ENCODE assay signal across 24 cellular contexts in the genomic region with DNA sequence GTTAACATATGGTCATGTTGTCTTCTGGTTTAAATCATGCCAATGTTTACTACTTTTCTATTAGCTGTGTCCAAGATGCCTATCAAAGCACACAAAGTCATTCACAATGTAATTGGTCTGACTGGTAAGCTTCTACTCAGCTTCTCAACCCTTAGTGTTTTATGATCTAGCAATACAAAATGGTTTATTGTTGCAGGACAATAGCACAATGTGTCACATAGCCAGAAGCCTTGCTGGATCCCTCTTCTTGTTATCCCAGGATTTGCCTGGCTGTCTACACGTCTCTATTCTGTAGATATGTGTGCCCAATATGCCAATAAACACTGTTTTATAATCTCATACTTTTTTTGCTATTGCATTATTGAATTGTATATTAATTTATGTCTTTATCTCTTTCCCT.
"Had no signal": no experiment of that assay in that cellular context is flagged by ENCODE, and none has a peak within 500 bp of the region (broad histone marks: within the 10 kb centered on the region; RNA-seq: fewer than 3 reads in every experiment).

No MANE protein-coding gene starts in this region.

- DNase-seq: activated CD4-positive, alpha-beta memory T cell treated with anti-CD3 and anti-CD28 coated beads for 36 hours; activated CD4-positive, alpha-beta T cell treated with anti-CD3 and anti-CD28 coated beads for 1 hour; activated CD4-positive, alpha-beta T cell treated with anti-CD3 and anti-CD28 coated beads, Interleukin-2, amount 10 ng/mL, durations not matched to agents 24 days and 14 days; activated CD8-positive, alpha-beta memory T cell treated with anti-CD3 and anti-CD28 coated beads for 24 hours; activated effector memory CD4-positive, alpha-beta T cell treated with anti-CD3 and anti-CD28 coated beads, Interleukin-2, amount 50 U/mL, for 16 hours; activated naive CD4-positive, alpha-beta T cell treated with Interleukin-2 at 50 U/mL for 16 hours; activated naive CD8-positive, alpha-beta T cell treated with anti-CD3 and anti-CD28 coated beads, Interleukin-2, amount 50 U/mL, for 24 hours; activated T-cell treated with anti-CD3 and anti-CD28 coated beads, Interleukin-2, amount 50 U/mL, for 4 hours; amniotic stem cell; body of pancreas; central memory CD4-positive, alpha-beta T cell; KBM-7; NCI-H1092; NCI-H1417; NCI-H2029; NCI-H2107; NCI-H510A treated with DMSO at 0.1 percent for 48 hours; NCI-H82; SIG-M5; T-helper 17 cell; T-helper 9 cell had no signal

- H3K4me1 ChIP-seq: ascending aorta, body of pancreas had no signal

- H3K27me3 Mint-ChIP-seq: activated CD4-positive, alpha-beta memory T cell treated with anti-CD3 and anti-CD28 coated beads for 36 hours; activated CD4-positive, alpha-beta T cell treated with anti-CD3 and anti-CD28 coated beads, Interleukin-2, amount 10 ng/mL, durations not matched to agents 24 days and 14 days; activated naive CD8-positive, alpha-beta T cell treated with anti-CD3 and anti-CD28 coated beads, Interleukin-2, amount 50 U/mL, for 24 hours; T-helper 17 cell had no signal

- H3K36me3 Mint-ChIP-seq: activated CD4-positive, alpha-beta memory T cell treated with anti-CD3 and anti-CD28 coated beads for 36 hours; activated naive CD4-positive, alpha-beta T cell treated with anti-CD3 and anti-CD28 coated beads, Interleukin-2, amount 50 U/mL, for 72 hours; WTC11 had no signal

- H3K27me3 ChIP-seq: ascending aorta had no signal

- H3K4me3 Mint-ChIP-seq: activated CD4-positive, alpha-beta memory T cell treated with anti-CD3 and anti-CD28 coated beads for 36 hours; activated CD4-positive, alpha-beta T cell treated with anti-CD3 and anti-CD28 coated beads, Interleukin-2, amount 10 ng/mL, durations not matched to agents 24 days and 14 days; activated naive CD8-positive, alpha-beta T cell treated with anti-CD3 and anti-CD28 coated beads, Interleukin-2, amount 50 U/mL, for 24 hours; activated T-cell treated with anti-CD3 and anti-CD28 coated beads, Interleukin-2, amount 50 U/mL, for 4 hours; T-helper 17 cell; WTC11 had no signal

- ATAC-seq: activated naive CD4-positive, alpha-beta T cell treated with anti-CD3 and anti-CD28 coated beads, Interleukin-2, amount 50 U/mL, for 72 hours; activated naive CD8-positive, alpha-beta T cell treated with anti-CD3 and anti-CD28 coated beads, Interleukin-2, amount 50 U/mL, for 24 hours; activated T-cell treated with anti-CD3 and anti-CD28 coated beads, Interleukin-2, amount 50 U/mL, for 4 hours; body of pancreas; T-helper 17 cell; WTC11 had no signal

- H3K4me1 Mint-ChIP-seq: activated CD4-positive, alpha-beta T cell treated with anti-CD3 and anti-CD28 coated beads, Interleukin-2, amount 10 ng/mL, durations not matched to agents 24 days and 14 days; activated naive CD8-positive, alpha-beta T cell treated with anti-CD3 and anti-CD28 coated beads, Interleukin-2, amount 50 U/mL, for 24 hours; T-helper 17 cell; WTC11 had no signal

- H3K27ac ChIP-seq: ascending aorta, body of pancreas had no signal

- H3K9me3 Mint-ChIP-seq: activated CD4-positive, alpha-beta T cell treated with anti-CD3 and anti-CD28 coated beads, Interleukin-2, amount 10 ng/mL, durations not matched to agents 24 days and 14 days; activated T-cell treated with anti-CD3 and anti-CD28 coated beads, Interleukin-2, amount 50 U/mL, for 4 hours had no signal

- H3K27ac Mint-ChIP-seq: activated CD4-positive, alpha-beta memory T cell treated with anti-CD3 and anti-CD28 coated beads for 36 hours; activated CD4-positive, alpha-beta T cell treated with anti-CD3 and anti-CD28 coated beads, Interleukin-2, amount 10 ng/mL, durations not matched to agents 24 days and 14 days; activated naive CD4-positive, alpha-beta T cell treated with anti-CD3 and anti-CD28 coated beads, Interleukin-2, amount 50 U/mL, for 72 hours; activated naive CD8-positive, alpha-beta T cell treated with anti-CD3 and anti-CD28 coated beads, Interleukin-2, amount 50 U/mL, for 24 hours; T-helper 17 cell; WTC11 had no signal

- H3K4me3 ChIP-seq: ascending aorta, body of pancreas had no signal

- H3K36me3 ChIP-seq: ascending aorta had no signal

- H3K9me3 ChIP-seq: ascending aorta, body of pancreas had no signal
